Comparison of ENCODE assay signal across 11 cellular contexts in the genomic region with DNA sequence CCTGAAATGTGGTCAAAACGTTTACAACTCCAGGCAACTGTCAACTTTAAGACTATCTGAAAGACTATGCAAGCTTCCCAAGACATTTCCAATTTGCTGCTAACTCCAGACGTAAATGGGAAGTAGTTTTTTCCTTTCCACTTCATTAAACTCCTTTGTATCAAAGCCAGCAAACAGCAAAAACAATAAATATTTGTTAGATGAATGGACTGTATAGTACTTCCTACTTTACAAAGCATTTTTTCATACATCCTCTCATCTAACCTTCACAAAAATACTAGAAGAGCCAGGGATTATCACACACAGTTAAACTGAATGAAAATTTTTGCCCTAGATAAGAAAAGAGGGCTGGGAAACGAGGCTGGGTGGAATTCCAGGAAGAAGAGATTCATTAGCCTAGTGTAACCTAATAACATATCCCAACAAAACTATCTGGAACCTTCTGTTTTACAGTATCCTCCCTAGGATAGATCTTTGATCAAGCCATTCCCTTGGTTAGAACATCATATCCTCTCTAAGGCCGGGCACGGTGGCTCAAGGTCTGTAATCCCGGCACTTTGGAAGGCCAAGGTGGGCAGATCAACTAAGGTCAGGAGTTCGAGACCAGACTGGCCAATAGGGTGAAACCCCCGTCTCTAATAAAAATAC. TPM values are rescaled to one million over a fixed set of nuclear protein-coding genes. Genes with fewer than 3 reads are reported as not detected.
DNase-seq lines count a peak whose midpoint lies in the region; ATAC-seq, FAIRE-seq and TF ChIP-seq lines count a peak whose summit lies in the region.
"Had no signal": no experiment of that assay in that cellular context is flagged by ENCODE, and none has a peak within 500 bp of the region (broad histone marks: within the 10 kb centered on the region; RNA-seq: fewer than 3 reads in every experiment).

No MANE protein-coding gene starts in this region.

- peaks cover 64% of the 10 kb centered on the region for H3K4me1 Mint-ChIP-seq in T-helper 2 cell treated with Interferon-gamma antibody and Interleukin-4, amounts not matched to agents 5 μg/mL and 100 μg/mL, for 36 hours (ENCODE audit: low read depth)

- H3K4me3 ChIP-seq in SK-N-SH (ENCODE audit: low read depth in 2 of 2, low read length in 1 of 2) (no peak overlapping the region), endothelial cell of umbilical vein (replicated peaks in 1 of 3; ENCODE audit: insufficient read depth in 1 of 3, low read depth in 1 of 3, low read length in 3 of 3) (peak overlapping the region in 1 of 3 experiments; percentile 27), osteoblast (ENCODE audit: insufficient read depth, low read length) (no peak overlapping the region)
- H3K4me3 ChIP-seq: A549, prostate gland had no signal

- peaks cover 50% of the 10 kb centered on the region for H3K36me3 Mint-ChIP-seq in T-helper 2 cell treated with Interferon-gamma antibody and Interleukin-4, amounts not matched to agents 5 μg/mL and 100 μg/mL, for 36 hours (ENCODE audit: low read depth)

- no peak for TF ChIP-seq RAD21 in SK-N-SH (IDR thresholded peaks at IDR 0.05; ENCODE audit: low read length)

- BruUV-seq in endothelial cell of umbilical vein (replicated peaks; lab: Mats Ljungman, UMichigan), result no TSS peak

- TF ChIP-seq CTCF in SK-N-SH (IDR thresholded peaks at IDR 0.05) (no peak), endothelial cell of umbilical vein (IDR thresholded peaks at IDR 0.05; ENCODE audit: extremely low read depth in 1 of 2, insufficient read depth in 1 of 2, low read depth in 1 of 2, low read length in 2 of 2) (no peak), osteoblast (IDR thresholded peaks at IDR 0.05; ENCODE audit: extremely low read depth, low read depth, low read length) (no peak)

- H3K4me3 Mint-ChIP-seq in T-helper 2 cell treated with Interferon-gamma antibody and Interleukin-4, amounts not matched to agents 5 μg/mL and 100 μg/mL, for 36 hours, result peak overlapping the region; percentile 64

- H2AFZ ChIP-seq in SK-N-SH (ENCODE audit: low read depth) (no peak overlapping the region), endothelial cell of umbilical vein (ENCODE audit: low read depth, low read length) (no peak overlapping the region), osteoblast (ENCODE audit: low read length) (no peak overlapping the region)

- ATAC-seq in Right ventricle myocardium inferior (no peak), GM18868 (IDR thresholded peaks at IDR 0.05; ENCODE audit: unreplicated experiment) (no peak)
- ATAC-seq: A549 had no signal

- H3K9me3 ChIP-seq in SK-N-SH, result no peaks in the 10 kb centered on the region
- no peaks in the 10 kb centered on the region for H3K9me3 ChIP-seq in endothelial cell of umbilical vein (replicated peaks; ENCODE audit: control insufficient read depth, insufficient read depth, low read length)
- H3K9me3 ChIP-seq in osteoblast (ENCODE audit: low read depth, low read length), result no peaks in the 10 kb centered on the region
- H3K9me3 ChIP-seq: A549, prostate gland had no signal

- H3K4me2 ChIP-seq in SK-N-SH, result peak overlapping the region; percentile 27
- H3K4me2 ChIP-seq in endothelial cell of umbilical vein (ENCODE audit: insufficient read depth, low read length), result peak overlapping the region; percentile 78
- no peak overlapping the region for H3K4me2 ChIP-seq in osteoblast (ENCODE audit: insufficient read depth, low read length)
- H3K4me2 ChIP-seq: A549 had no signal

- H3K27ac ChIP-seq in SK-N-SH (ENCODE audit: low read depth in 2 of 2, low read length in 1 of 2) (peak overlapping the region; percentile 18 to 45; a peak in 2 of 4 replicates), endothelial cell of umbilical vein (ENCODE audit: insufficient read depth, low read depth, low read length) (peak overlapping the region; percentile 47), osteoblast (ENCODE audit: low read depth, low read length) (peak overlapping the region; percentile 3)
- H3K27ac ChIP-seq: A549 had no signal

- no peaks in the 10 kb centered on the region for H3K9me2 ChIP-seq in SK-N-SH

- H3K9me1 ChIP-seq in endothelial cell of umbilical vein (replicated peaks; ENCODE audit: control insufficient read depth, extremely low read depth, insufficient read depth, low read length), result no peaks in the 10 kb centered on the region

- H3K4me1 ChIP-seq in SK-N-SH (ENCODE audit: control insufficient read depth in 1 of 2, insufficient read depth in 2 of 2, low read depth in 1 of 2, low read length in 1 of 2) (peaks cover 0 to 9% of the 10 kb centered on the region in 2 experiments; a peak in 2 of 4 replicates), endothelial cell of umbilical vein (ENCODE audit: control insufficient read depth, extremely low read depth, insufficient read depth, low read length) (peaks cover 15% of the 10 kb centered on the region), osteoblast (ENCODE audit: insufficient read depth, low read length) (peaks cover 11% of the 10 kb centered on the region)

- CTCF ChIA-PET in SK-N-SH (lab: Yijun Ruan, JAX) (interaction anchor here (1.0 kb wide), 1 partner anchor 286 kb away, joined by 4 read pairs; no protein-coding TSS in a partner anchor), endothelial cell of umbilical vein (lab: Charles Lee) (interaction anchor here (3.3 kb wide), 1 partner anchor 21 kb away, joined by 18 read pairs; a partner anchor contains a TSS)

- no peaks in the 10 kb centered on the region for H3K27me3 Mint-ChIP-seq in T-helper 2 cell treated with Interferon-gamma antibody and Interleukin-4, amounts not matched to agents 5 μg/mL and 100 μg/mL, for 36 hours (ENCODE audit: low read depth)

- intact Hi-C loops in endothelial cell of umbilical vein (cut with micrococcal nuclease) (loop anchor here (1.0 kb wide), 1 partner anchor 10 kb away; a partner anchor contains a TSS), Right ventricle myocardium inferior (cut with DNase I) (no loop called here)

- H3K36me3 ChIP-seq in SK-N-SH (replicated peaks in 1 of 2; ENCODE audit: control insufficient read depth in 1 of 2, insufficient read depth in 2 of 2, low read length in 1 of 2), result peaks cover 0 to 14% of the 10 kb centered on the region in 2 experiments
- H3K36me3 ChIP-seq in endothelial cell of umbilical vein (ENCODE audit: control insufficient read depth in 2 of 2, extremely low read depth in 1 of 2, insufficient read depth in 2 of 2, low read length in 2 of 2), result no peaks in the 10 kb centered on the region
- H3K36me3 ChIP-seq in osteoblast (ENCODE audit: insufficient read depth, low read length), result peaks cover 12% of the 10 kb centered on the region
- H3K36me3 ChIP-seq: prostate gland had no signal

- H3K9ac ChIP-seq in SK-N-SH (no peak overlapping the region), endothelial cell of umbilical vein (replicated peaks; ENCODE audit: extremely low read depth, insufficient read depth, low read length) (no peak overlapping the region)

- DNase-seq in T-helper 2 cell treated with Interferon-gamma antibody and Interleukin-4, amounts not matched to agents 5 μg/mL and 100 μg/mL, for 36 hours (ENCODE audit: low spot score), result no peak
- DNase-seq in T-helper 2 cell (no peak), SK-N-SH (no peak), endothelial cell of umbilical vein (ENCODE audit: low read depth, low spot score) (peak; percentile 65), osteoblast (ENCODE audit: insufficient read length, low spot score, missing footprints) (peak; percentile 86), Right ventricle myocardium inferior (ENCODE audit: missing footprints) (no peak)
- no peak for DNase-seq in activated effector memory CD4-positive, alpha-beta T cell treated with Interleukin-2 at 50 U/mL for 16 hours
- DNase-seq: effector CD8-positive, alpha-beta T cell had no signal

- H3K27ac Mint-ChIP-seq in T-helper 2 cell treated with Interferon-gamma antibody and Interleukin-4, amounts not matched to agents 5 μg/mL and 100 μg/mL, for 36 hours, result peak overlapping the region; percentile 78

- H3F3A ChIP-seq in SK-N-SH (replicated peaks; ENCODE audit: insufficient read depth), result peaks cover 5% of the 10 kb centered on the region

- no peaks in the 10 kb centered on the region for H3K9me3 Mint-ChIP-seq in T-helper 2 cell treated with Interferon-gamma antibody and Interleukin-4, amounts not matched to agents 5 μg/mL and 100 μg/mL, for 36 hours

- dilution Hi-C loops in endothelial cell of umbilical vein (cut with MboI; ENCODE audit: extremely low pct_ligation_motif_present, low sequenced_read_pairs), result no loop called here

- peaks cover 100% of the 10 kb centered on the region for H3K79me2 ChIP-seq in SK-N-SH (ENCODE audit: insufficient read depth)
- peaks cover 98% of the 10 kb centered on the region for H3K79me2 ChIP-seq in endothelial cell of umbilical vein (ENCODE audit: control insufficient read depth, insufficient read depth, low read length)
- H3K79me2 ChIP-seq in osteoblast (ENCODE audit: insufficient read depth, low read length), result peaks cover 100% of the 10 kb centered on the region

- no peak for FAIRE-seq in endothelial cell of umbilical vein (lab: Jason Lieb, UNC)
- FAIRE-seq: A549 had no signal

- POLR2A ChIA-PET in SK-N-SH (lab: Yijun Ruan, JAX), result no interaction called here
- POLR2A ChIA-PET in endothelial cell of umbilical vein (lab: Charles Lee), result no interaction called here

- TF ChIP-seq POLR2A in endothelial cell of umbilical vein (IDR thresholded peaks at IDR 0.05; ENCODE audit: low read depth, low read length), result no peak

- 79% methylated on average over 8 of the region's 8 CpGs for WGBS in SK-N-SH (ENCODE audit: low lambda C conversion rate)

- H3K27me3 ChIP-seq in SK-N-SH (ENCODE audit: insufficient read depth) (no peaks in the 10 kb centered on the region), endothelial cell of umbilical vein (ENCODE audit: control insufficient read depth in 2 of 2, insufficient read depth in 2 of 2, low read length in 2 of 2) (no peaks in the 10 kb centered on the region), osteoblast (ENCODE audit: insufficient read depth, low read length) (no peaks in the 10 kb centered on the region)

- no peak for TF ChIP-seq EP300 in SK-N-SH (IDR thresholded peaks at IDR 0.05; ENCODE audit: borderline replicate concordance in 1 of 2, low read depth in 1 of 2, low read length in 1 of 2)

- H4K20me1 ChIP-seq in SK-N-SH (ENCODE audit: insufficient read depth) (peaks cover 71% of the 10 kb centered on the region), endothelial cell of umbilical vein (replicated peaks; ENCODE audit: control insufficient read depth, extremely low read depth, insufficient read depth, low read length) (no peaks in the 10 kb centered on the region), osteoblast (ENCODE audit: insufficient read depth, low read length) (peaks cover 38% of the 10 kb centered on the region)

RNA-seq across cellular contexts. Expression of a gene that starts 10.4 kb away (rescaled TPM):
- polyA plus RNA-seq in SK-N-SH (2012; rRNA removed) (56.4 and 75.6 TPM in 2 replicates), endothelial cell of umbilical vein (169 and 178 TPM in 2 replicates)
- polyA plus RNA-seq in SK-N-SH (2012; cell fraction: cytosol; rRNA removed), result 37.1 and 49.1 TPM in 2 replicates
- 137 and 139 TPM in 2 replicates for polyA plus RNA-seq in SK-N-SH (2012; cell fraction: nucleus; rRNA removed)
- total RNA-seq in endothelial cell of umbilical vein (80.8 and 92.7 TPM in 2 replicates), osteoblast (114 and 119 TPM in 2 replicates), Right ventricle myocardium inferior (40.4 TPM)
- 103 and 110 TPM in 2 replicates for polyA plus RNA-seq in endothelial cell of umbilical vein (2011; cell fraction: cytosol; rRNA removed)
- 198 and 214 TPM in 2 replicates for polyA plus RNA-seq in endothelial cell of umbilical vein (2011; cell fraction: nucleus; rRNA removed)
- polyA plus RNA-seq in endothelial cell of umbilical vein (2012), result 57.6 and 77.5 TPM in 2 replicates
- 234 and 250 TPM in 2 replicates for polyA minus RNA-seq in endothelial cell of umbilical vein
- polyA minus RNA-seq in endothelial cell of umbilical vein (2011; cell fraction: cytosol; rRNA and poly(A)+ RNA removed), result 204 TPM
- 119 and 201 TPM in 2 replicates for polyA minus RNA-seq in endothelial cell of umbilical vein (2011; cell fraction: nucleus; rRNA and poly(A)+ RNA removed)

RNA-seq across cellular contexts. Expression of a gene that starts 21.5 kb away (rescaled TPM):
- polyA plus RNA-seq in SK-N-SH (2012; rRNA removed) (41.3 and 44.1 TPM in 2 replicates), endothelial cell of umbilical vein (34.1 and 39.3 TPM in 2 replicates)
- 23.0 and 29.7 TPM in 2 replicates for polyA plus RNA-seq in SK-N-SH (2012; cell fraction: cytosol; rRNA removed)
- polyA plus RNA-seq in SK-N-SH (2012; cell fraction: nucleus; rRNA removed), result 112 and 127 TPM in 2 replicates
- total RNA-seq in endothelial cell of umbilical vein (18.3 and 18.5 TPM in 2 replicates), osteoblast (10.3 and 10.9 TPM in 2 replicates), Right ventricle myocardium inferior (26.6 TPM)
- polyA plus RNA-seq in endothelial cell of umbilical vein (2011; cell fraction: cytosol; rRNA removed), result 24.9 and 29.0 TPM in 2 replicates
- 51.5 and 52.9 TPM in 2 replicates for polyA plus RNA-seq in endothelial cell of umbilical vein (2011; cell fraction: nucleus; rRNA removed)
- 19.8 and 26.5 TPM in 2 replicates for polyA plus RNA-seq in endothelial cell of umbilical vein (2012)
- 32.4 and 37.3 TPM in 2 replicates for polyA minus RNA-seq in endothelial cell of umbilical vein
- polyA minus RNA-seq in endothelial cell of umbilical vein (2011; cell fraction: cytosol; rRNA and poly(A)+ RNA removed), result 26.5 TPM
- 11.8 and 16.1 TPM in 2 replicates for polyA minus RNA-seq in endothelial cell of umbilical vein (2011; cell fraction: nucleus; rRNA and poly(A)+ RNA removed)

RNA-seq across cellular contexts. Expression of a gene that starts 53.9 kb away (rescaled TPM):
- polyA plus RNA-seq in SK-N-SH (2012; rRNA removed), result 61.0 and 73.7 TPM in 2 replicates
- 38.0 and 64.2 TPM in 2 replicates for polyA plus RNA-seq in SK-N-SH (2012; cell fraction: cytosol; rRNA removed)
- 27.9 and 34.4 TPM in 2 replicates for polyA plus RNA-seq in SK-N-SH (2012; cell fraction: nucleus; rRNA removed)
- 59.6 and 69.0 TPM in 2 replicates for total RNA-seq in endothelial cell of umbilical vein
- polyA plus RNA-seq in endothelial cell of umbilical vein, result 119 and 155 TPM in 2 replicates
- 82.0 and 106 TPM in 2 replicates for polyA plus RNA-seq in endothelial cell of umbilical vein (2011; cell fraction: cytosol; rRNA removed)
- polyA plus RNA-seq in endothelial cell of umbilical vein (2011; cell fraction: nucleus; rRNA removed), result 26.6 and 28.3 TPM in 2 replicates
- polyA plus RNA-seq in endothelial cell of umbilical vein (2012), result 74.2 and 86.1 TPM in 2 replicates
- polyA minus RNA-seq in endothelial cell of umbilical vein, result 102 and 128 TPM in 2 replicates
- polyA minus RNA-seq in endothelial cell of umbilical vein (2011; cell fraction: cytosol; rRNA and poly(A)+ RNA removed), result 58.3 TPM
- 23.6 and 25.4 TPM in 2 replicates for polyA minus RNA-seq in endothelial cell of umbilical vein (2011; cell fraction: nucleus; rRNA and poly(A)+ RNA removed)
- 13.3 and 17.0 TPM in 2 replicates for total RNA-seq in osteoblast
- total RNA-seq in Right ventricle myocardium inferior, result 25.6 TPM

Comparison
In these comparisons a context has a peak if more than half of its experiments do, and no peak if none do; other contexts are left out.
1. DNase-seq: peak in endothelial cell of umbilical vein (single experiment) and osteoblast (single experiment); none in T-helper 2 cell treated with Interferon-gamma antibody and Interleukin-4, amounts not matched to agents 5 μg/mL and 100 μg/mL, for 36 hours (single experiment), T-helper 2 cell (0 of 5), SK-N-SH (single experiment), activated effector memory CD4-positive, alpha-beta T cell treated with Interleukin-2 at 50 U/mL for 16 hours (single experiment) and Right ventricle myocardium inferior (single experiment).
2. Peak in every context shown above with its lines, with median percentiles within 50 percentile points of each other: H3K27ac ChIP-seq.